Comparison of ENCODE assay signal across 11 cellular contexts in the genomic region with DNA sequence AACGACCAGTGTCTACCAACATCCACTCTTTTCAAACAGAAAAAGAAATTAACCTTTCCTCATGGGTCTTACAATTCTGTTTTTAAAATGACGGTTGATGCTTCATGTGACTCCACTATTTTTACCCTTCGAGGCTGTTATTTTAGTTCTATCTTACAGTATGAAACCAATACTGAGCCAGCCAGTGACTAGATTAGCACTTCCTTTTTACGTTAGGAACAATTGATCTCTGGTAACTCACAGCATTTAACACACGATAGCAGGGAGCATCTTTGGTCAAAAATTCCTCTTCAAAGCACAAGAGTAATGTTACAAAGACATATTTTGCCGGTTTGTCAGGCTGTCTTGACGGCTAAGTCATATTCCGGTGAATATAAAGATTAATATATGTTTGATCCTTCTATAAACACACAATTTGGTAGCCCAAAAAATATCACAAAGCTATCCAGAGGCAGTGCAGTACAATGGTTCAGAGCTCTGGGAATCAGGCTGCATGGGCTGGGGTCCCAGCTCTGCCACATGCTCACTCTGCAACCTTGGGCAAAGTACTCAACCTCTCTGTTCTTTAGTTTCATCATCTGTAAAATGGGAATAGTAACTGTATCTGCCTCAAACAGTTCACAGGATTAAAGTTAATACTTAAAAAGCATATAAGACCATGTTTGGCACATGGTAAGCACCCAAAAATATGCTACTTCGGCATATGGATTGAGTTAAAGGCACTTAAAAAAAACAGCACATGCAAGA.
A peak's percentile ranks its signal among the peaks of the same experiment; 100 is the strongest.
DNase-seq lines count a peak whose midpoint lies in the region; ATAC-seq lines count a peak whose summit lies in the region.
"Had no signal": no experiment of that assay in that cellular context is flagged by ENCODE, and none has a peak within 500 bp of the region (broad histone marks: within the 10 kb centered on the region; RNA-seq: fewer than 3 reads in every experiment).

No MANE protein-coding gene starts in this region.

- no peak overlapping the region for H3K4me3 ChIP-seq in GM23248
- H3K4me3 ChIP-seq: transverse colon had no signal

- H3K27me3 ChIP-seq in GM23248 (replicated peaks; ENCODE audit: insufficient read depth) = peaks cover 18% of the 10 kb centered on the region
- H3K27me3 ChIP-seq: transverse colon had no signal

- no peak overlapping the region for H3K4me2 ChIP-seq in GM23248 (ENCODE audit: unreplicated experiment)

- 75 to 83% methylated on average over 9 of the region's 9 CpGs for WGBS in GM23248 (ENCODE audit: low coverage in 1 of 2, low lambda C conversion rate in 2 of 2, missing lambda C conversion rate in 2 of 2), 2 experiments

- no peaks in the 10 kb centered on the region for H3F3A ChIP-seq in GM23248 (ENCODE audit: insufficient read depth)

- no peaks in the 10 kb centered on the region for H3K79me2 ChIP-seq in GM23248 (ENCODE audit: insufficient read depth)

- H3K4me1 ChIP-seq in GM23248 (ENCODE audit: insufficient read depth) = no peaks in the 10 kb centered on the region

- no peak overlapping the region for H3K27ac ChIP-seq in GM23248

- no peaks in the 10 kb centered on the region for H3K36me3 ChIP-seq in GM23248 (ENCODE audit: low read depth)
- H3K36me3 ChIP-seq: transverse colon had no signal

- ATAC-seq in HG02623 (IDR thresholded peaks at IDR 0.05; ENCODE audit: unreplicated experiment) (peak; percentile 64), HG03460 (IDR thresholded peaks at IDR 0.05; ENCODE audit: unreplicated experiment) (peak; percentile 70)
- ATAC-seq: WTC11 had no signal

- no peaks in the 10 kb centered on the region for H3K9me2 ChIP-seq in GM23248 (ENCODE audit: insufficient read depth)

- DNase-seq in SIG-M5 treated with dmso at 0.1 percent for 504 hours (lab: John Stamatoyannopoulos, UW; ENCODE audit: unreplicated experiment) (peak; percentile 73), SIG-M5 (lab: John Stamatoyannopoulos, UW) (no peak), retina (no peak), EL (no peak), NCI-H187 treated with DMSO at 0.1 percent for 48 hours (lab: John Stamatoyannopoulos, UW) (no peak), GM23248 (no peak)
- DNase-seq: activated naive CD8-positive, alpha-beta T cell treated with anti-CD3 and anti-CD28 coated beads, Interleukin-2, amount 10 ng/mL, durations not matched to agents 7 days and 5 days; transverse colon had no signal

- no peak overlapping the region for H3K9ac ChIP-seq in GM23248

- H4K20me1 ChIP-seq in GM23248 (ENCODE audit: insufficient read depth) = no peaks in the 10 kb centered on the region

- no peaks in the 10 kb centered on the region for H3K9me3 ChIP-seq in GM23248 (ENCODE audit: low read depth)
- H3K9me3 ChIP-seq: transverse colon had no signal

- in situ Hi-C loops in GM23248 (cut with MboI) = no loop called here

- no peak overlapping the region for H2AFZ ChIP-seq in GM23248
